Comparison of ENCODE assay signal across 8 cellular contexts in the genomic region with DNA sequence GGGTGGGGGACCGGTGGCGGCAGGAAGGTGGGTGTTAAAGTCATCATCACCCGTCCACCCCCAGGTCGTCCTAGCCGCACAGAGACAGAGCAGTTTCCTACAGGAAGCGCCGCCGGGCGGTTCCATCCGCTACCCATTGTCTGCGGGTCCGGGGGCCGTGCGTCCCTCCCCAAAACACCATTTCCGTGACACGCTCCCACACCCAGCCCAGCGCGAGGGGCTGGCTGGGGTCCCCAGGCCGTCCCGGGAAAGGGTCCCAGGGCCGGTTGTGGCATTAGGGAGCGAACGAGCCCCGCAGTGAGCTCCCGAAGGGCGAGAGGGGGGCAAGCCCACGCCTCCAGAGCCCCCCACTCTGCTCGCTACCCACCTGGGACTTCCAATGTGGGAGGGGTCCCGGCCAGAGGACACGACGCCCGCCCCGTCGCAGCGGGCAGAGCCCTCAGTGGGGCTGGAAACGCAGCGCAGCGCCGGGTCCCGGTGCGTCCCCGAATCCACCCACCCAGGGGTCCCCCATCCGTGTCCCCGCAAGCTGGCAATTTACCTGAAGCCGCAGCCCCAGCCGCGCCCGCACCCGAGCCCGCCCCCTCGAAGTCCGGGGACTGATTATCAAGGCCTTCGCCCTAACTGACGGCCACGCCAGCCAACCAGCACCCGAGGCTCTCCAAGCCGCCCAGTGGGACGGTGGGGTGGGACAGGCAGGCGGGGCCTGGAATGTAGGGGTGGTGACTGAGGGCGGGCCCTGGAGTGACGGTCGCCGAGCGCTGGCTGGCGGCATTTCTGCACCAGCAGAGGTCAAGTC. TPM values are rescaled to one million over a fixed set of nuclear protein-coding genes. Genes with fewer than 3 reads are reported as not detected.
A peak's percentile ranks its signal among the peaks of the same experiment; 100 is the strongest.
DNase-seq lines count a peak whose midpoint lies in the region; ATAC-seq and TF ChIP-seq lines count a peak whose summit lies in the region.

A gene (minus strand): TSS at position 579 of the 799 bp plus-strand sequence. CDS start 5,434 bp downstream, outside the sequence.

- TF ChIP-seq CTCF in RWPE2 (IDR thresholded peaks at IDR 0.05; ENCODE audit: poor library complexity, severe bottlenecking) (no peak), neural crest cell (conservative IDR thresholded peaks at IDR 0.05) (no peak)

- H3K9me3 ChIP-seq in RWPE2 (ENCODE audit: severe bottlenecking): no peaks in the 10 kb centered on the region

- DNase-seq in CMK (ENCODE audit: low read depth): peak; percentile 97
- DNase-seq in KG1 (lab: John Stamatoyannopoulos, UW): peak; percentile 46
- peak; percentile 95 for DNase-seq in RWPE2 (ENCODE audit: low spot score)
- DNase-seq in activated naive CD4-positive, alpha-beta T cell (lab: John Stamatoyannopoulos, UW): peak; percentile 54 to 87 (median 82)
- DNase-seq in foreskin melanocyte: peak; percentile 78
- peak; percentile 88 for DNase-seq in neural crest cell (ENCODE audit: low read depth, low spot score)

- H3K4me1 Mint-ChIP-seq in neural crest cell: peaks cover 12% of the 10 kb centered on the region
- H3K4me1 Mint-ChIP-seq in stimulated activated naive CD8-positive, alpha-beta T cell treated with anti-CD3 and anti-CD28 coated beads, Interleukin-15, Interleukin-2, amounts not matched to agents 100 ng/mL and 50 ng/mL, for 24 hours (ENCODE audit: low read depth): peaks cover 18% of the 10 kb centered on the region

- peaks cover 56% of the 10 kb centered on the region for H3K27me3 Mint-ChIP-seq in neural crest cell (ENCODE audit: low read depth)
- peaks cover 22% of the 10 kb centered on the region for H3K27me3 Mint-ChIP-seq in stimulated activated naive CD8-positive, alpha-beta T cell treated with anti-CD3 and anti-CD28 coated beads, Interleukin-15, Interleukin-2, amounts not matched to agents 100 ng/mL and 50 ng/mL, for 24 hours

- no peaks in the 10 kb centered on the region for H3K36me3 Mint-ChIP-seq in neural crest cell (ENCODE audit: low read depth)
- H3K36me3 Mint-ChIP-seq in stimulated activated naive CD8-positive, alpha-beta T cell treated with anti-CD3 and anti-CD28 coated beads, Interleukin-15, Interleukin-2, amounts not matched to agents 100 ng/mL and 50 ng/mL, for 24 hours (ENCODE audit: low read depth): no peaks in the 10 kb centered on the region

- H3K4me1 ChIP-seq in RWPE2 (ENCODE audit: insufficient read depth, poor library complexity, severe bottlenecking): no peaks in the 10 kb centered on the region

- peak within 1 kb of the TSS; percentile 41 for H3K4me3 ChIP-seq in RWPE2 (ENCODE audit: severe bottlenecking)

- peak within 1 kb of the TSS; percentile 64 for H3K4me3 Mint-ChIP-seq in neural crest cell
- H3K4me3 Mint-ChIP-seq in stimulated activated naive CD8-positive, alpha-beta T cell treated with anti-CD3 and anti-CD28 coated beads, Interleukin-15, Interleukin-2, amounts not matched to agents 100 ng/mL and 50 ng/mL, for 24 hours: peak within 1 kb of the TSS; percentile 64

- no peaks in the 10 kb centered on the region for H3K36me3 ChIP-seq in RWPE2 (ENCODE audit: low read depth)

- no peak within 1 kb of the TSS for H3K27ac ChIP-seq in RWPE2 (ENCODE audit: poor library complexity, severe bottlenecking)

- ATAC-seq in GM21423 (IDR thresholded peaks at IDR 0.05; ENCODE audit: unreplicated experiment): peak; percentile 87
- ATAC-seq in RWPE2 (ENCODE audit: low read depth): peak; percentile 99

- H3K9me3 Mint-ChIP-seq in neural crest cell: no peaks in the 10 kb centered on the region
- no peaks in the 10 kb centered on the region for H3K9me3 Mint-ChIP-seq in stimulated activated naive CD8-positive, alpha-beta T cell treated with anti-CD3 and anti-CD28 coated beads, Interleukin-15, Interleukin-2, amounts not matched to agents 100 ng/mL and 50 ng/mL, for 24 hours

- H3K27ac Mint-ChIP-seq in neural crest cell (ENCODE audit: unreplicated experiment): no peak within 1 kb of the TSS
- no peak within 1 kb of the TSS for H3K27ac Mint-ChIP-seq in stimulated activated naive CD8-positive, alpha-beta T cell treated with anti-CD3 and anti-CD28 coated beads, Interleukin-15, Interleukin-2, amounts not matched to agents 100 ng/mL and 50 ng/mL, for 24 hours

- H3K27me3 ChIP-seq in RWPE2 (ENCODE audit: insufficient read depth, poor library complexity, severe bottlenecking): no peaks in the 10 kb centered on the region

RNA-seq across cellular contexts. Expression of the gene that starts here (rescaled TPM):
- 0.66 and 0.77 TPM in 2 replicates for total RNA-seq in neural crest cell

Comparison
In these comparisons a context has a peak if more than half of its experiments do, and no peak if none do; other contexts are left out.
1. Peak in DNase-seq in neural crest cell; RNA of the gene not detected or under 1 TPM.
2. DNase-seq: peak in every context shown above with its lines; median percentile 97 in CMK; 95 in RWPE2; 88 in neural crest cell; 82 in activated naive CD4-positive, alpha-beta T cell; 78 in foreskin melanocyte; 46 in KG1.